ENCODE assay signal across 1 cellular context in the genomic region with DNA sequence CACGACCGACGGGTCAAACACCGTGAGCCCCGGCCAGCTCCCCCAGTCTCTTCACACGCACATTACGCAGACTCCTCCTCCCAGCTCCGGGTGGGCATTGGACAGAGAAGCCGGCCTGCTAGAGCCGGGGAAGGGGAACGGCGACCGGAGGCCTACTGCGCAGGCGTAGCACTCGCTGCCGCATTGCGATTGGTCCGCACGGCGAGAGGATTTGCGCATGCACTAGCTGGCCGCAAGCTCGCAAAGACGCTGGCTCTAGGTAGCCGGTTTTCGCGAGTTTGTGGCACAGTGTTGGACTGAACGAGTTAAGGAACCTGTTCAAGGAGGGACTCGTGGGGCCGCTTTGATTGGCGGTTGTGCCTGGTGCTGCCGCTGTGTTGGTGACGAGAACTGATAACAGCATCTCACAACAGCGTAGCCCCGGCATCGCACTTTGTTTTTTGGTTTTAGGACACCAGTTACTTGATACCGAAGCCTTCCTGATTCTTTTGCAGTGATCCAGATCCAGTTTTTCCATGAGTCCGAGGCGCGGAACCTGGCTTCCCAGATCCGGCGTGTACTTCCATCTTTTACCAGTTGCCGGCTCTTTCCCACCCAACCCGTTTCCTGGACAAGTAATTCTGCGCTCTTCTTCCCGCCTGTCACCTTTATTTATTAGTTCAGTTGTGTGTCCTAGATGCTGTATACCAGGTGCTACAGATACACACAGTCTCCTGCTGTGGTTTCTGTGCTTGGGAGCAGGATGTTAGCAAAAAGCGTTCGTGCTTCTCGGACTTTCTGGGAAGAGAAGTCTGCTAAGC.
TF ChIP-seq lines count a peak whose summit lies in the region.

A gene (minus strand): TSS at position 139 of the 800 bp plus-strand sequence. CDS start 185 bp downstream, outside the sequence.

TF ChIP-seq in K562, 482 proteins besides CTCF, POLR2A, EP300 and RAD21 (continued from another document and continues in another):
- TF ChIP-seq ZNF165 (CRISPR knock-in tag; IDR thresholded peaks at IDR 0.05; ENCODE audit: borderline replicate concordance) (no peak), HNRNPH1 (optimal IDR thresholded peaks at IDR 0.05; ENCODE audit: low read depth, low read length) (no peak), PRPF4 (IDR thresholded peaks at IDR 0.05; ENCODE audit: insufficient read depth, low read depth, low read length, poor library complexity, severe bottlenecking) (no peak), ZSCAN32 (CRISPR knock-in tag; IDR thresholded peaks at IDR 0.05) (0 out of 2 replicates have a peak, but pooled peaks have one; percentile 28), JUNB (CRISPR knock-in tag; conservative IDR thresholded peaks at IDR 0.05) (no peak), XRCC4 (IDR thresholded peaks at IDR 0.05; ENCODE audit: extremely low read depth, insufficient read depth, insufficient read length) (no peak), MYC (IDR thresholded peaks at IDR 0.05; ENCODE audit: low read depth, low read length) (no peak; the same call in 1 of the 2 replicates), MYC (CRISPR knock-in tag; IDR thresholded peaks at IDR 0.05; ENCODE audit: borderline replicate concordance, low read depth) (no peak), COPS2 (conservative IDR thresholded peaks at IDR 0.05) (no peak), SREBF2 (CRISPR knock-in tag; IDR thresholded peaks at IDR 0.05) (no peak), CBX1 (IDR thresholded peaks at IDR 0.05; ENCODE audit: low read depth) (0 out of 2 replicates have a peak, but pooled peaks have one; percentile 42), SP1 (CRISPR knock-in tag; IDR thresholded peaks at IDR 0.05) (peak; percentile 85; the same call in 1 of the 2 replicates), SRSF7 (optimal IDR thresholded peaks at IDR 0.05; ENCODE audit: low read depth, low read length) (no peak), THRAP3 (IDR thresholded peaks at IDR 0.05; ENCODE audit: borderline replicate concordance) (peak; percentile 96; the same call in 1 of the 2 replicates), RBM17 (IDR thresholded peaks at IDR 0.05; ENCODE audit: borderline replicate concordance, low read depth, low read length) (no peak), CREB1 (IDR thresholded peaks at IDR 0.05) (peak; percentile 30; the same call in 1 of the 2 replicates), CREB1 (CRISPR knock-in tag; IDR thresholded peaks at IDR 0.05) (peak; percentile 66; the same call in 1 of the 2 replicates), CBX5 (IDR thresholded peaks at IDR 0.05; ENCODE audit: borderline replicate concordance, low read depth) (no peak), SMARCA4 (IDR thresholded peaks at IDR 0.05) (no peak; the same call in 1 of the 2 replicates), ZNF311 (CRISPR knock-in tag; IDR thresholded peaks at IDR 0.05) (no peak), ZNF146 (CRISPR knock-in tag; IDR thresholded peaks at IDR 0.05; ENCODE audit: unreplicated experiment) (no peak), KDM1A (IDR thresholded peaks at IDR 0.05) (peak; percentile 19 to 62; a peak in 2 of 4 replicates), HNRNPL (IDR thresholded peaks at IDR 0.05; ENCODE audit: low read depth, low read length) (no peak), JUND (IDR thresholded peaks at IDR 0.05; ENCODE audit: borderline replicate concordance, low read depth, low read length) (peak; percentile 42; the same call in 1 of the 2 replicates), JUND (tag; IDR thresholded peaks at IDR 0.05; ENCODE audit: borderline replicate concordance, low read depth, low read length) (peak; percentile 69; the same call in 2 of the 3 replicates), STAT5A (IDR thresholded peaks at IDR 0.05; ENCODE audit: borderline replicate concordance, low read length) (peak; percentile 45; the same call in 1 of the 2 replicates), HNRNPK (IDR thresholded peaks at IDR 0.05; ENCODE audit: low read depth, low read length, poor library complexity, severe bottlenecking) (no peak), ZNF444 (CRISPR knock-in tag; IDR thresholded peaks at IDR 0.05) (no peak), KDM2B (CRISPR knock-in tag; IDR thresholded peaks at IDR 0.05) (no peak), SIN3B (IDR thresholded peaks at IDR 0.05; ENCODE audit: low read depth) (no peak), ZNF75A (CRISPR knock-in tag; IDR thresholded peaks at IDR 0.05) (no peak)
- TF ChIP-seq, protein P1, sequence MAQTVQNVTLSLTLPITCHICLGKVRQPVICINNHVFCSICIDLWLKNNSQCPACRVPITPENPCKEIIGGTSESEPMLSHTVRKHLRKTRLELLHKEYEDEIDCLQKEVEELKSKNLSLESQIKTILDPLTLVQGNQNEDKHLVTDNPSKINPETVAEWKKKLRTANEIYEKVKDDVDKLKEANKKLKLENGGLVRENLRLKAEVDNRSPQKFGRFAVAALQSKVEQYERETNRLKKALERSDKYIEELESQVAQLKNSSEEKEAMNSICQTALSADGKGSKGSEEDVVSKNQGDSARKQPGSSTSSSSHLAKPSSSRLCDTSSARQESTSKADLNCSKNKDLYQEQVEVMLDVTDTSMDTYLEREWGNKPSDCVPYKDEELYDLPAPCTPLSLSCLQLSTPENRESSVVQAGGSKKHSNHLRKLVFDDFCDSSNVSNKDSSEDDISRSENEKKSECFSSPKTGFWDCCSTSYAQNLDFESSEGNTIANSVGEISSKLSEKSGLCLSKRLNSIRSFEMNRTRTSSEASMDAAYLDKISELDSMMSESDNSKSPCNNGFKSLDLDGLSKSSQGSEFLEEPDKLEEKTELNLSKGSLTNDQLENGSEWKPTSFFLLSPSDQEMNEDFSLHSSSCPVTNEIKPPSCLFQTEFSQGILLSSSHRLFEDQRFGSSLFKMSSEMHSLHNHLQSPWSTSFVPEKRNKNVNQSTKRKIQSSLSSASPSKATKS (CRISPR knock-in tag; IDR thresholded peaks at IDR 0.05) = no peak
- TF ChIP-seq, protein P2, sequence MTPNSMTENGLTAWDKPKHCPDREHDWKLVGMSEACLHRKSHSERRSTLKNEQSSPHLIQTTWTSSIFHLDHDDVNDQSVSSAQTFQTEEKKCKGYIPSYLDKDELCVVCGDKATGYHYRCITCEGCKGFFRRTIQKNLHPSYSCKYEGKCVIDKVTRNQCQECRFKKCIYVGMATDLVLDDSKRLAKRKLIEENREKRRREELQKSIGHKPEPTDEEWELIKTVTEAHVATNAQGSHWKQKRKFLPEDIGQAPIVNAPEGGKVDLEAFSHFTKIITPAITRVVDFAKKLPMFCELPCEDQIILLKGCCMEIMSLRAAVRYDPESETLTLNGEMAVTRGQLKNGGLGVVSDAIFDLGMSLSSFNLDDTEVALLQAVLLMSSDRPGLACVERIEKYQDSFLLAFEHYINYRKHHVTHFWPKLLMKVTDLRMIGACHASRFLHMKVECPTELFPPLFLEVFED (CRISPR knock-in tag; conservative IDR thresholded peaks at IDR 0.05) = no peak
- TF ChIP-seq, protein P3, sequence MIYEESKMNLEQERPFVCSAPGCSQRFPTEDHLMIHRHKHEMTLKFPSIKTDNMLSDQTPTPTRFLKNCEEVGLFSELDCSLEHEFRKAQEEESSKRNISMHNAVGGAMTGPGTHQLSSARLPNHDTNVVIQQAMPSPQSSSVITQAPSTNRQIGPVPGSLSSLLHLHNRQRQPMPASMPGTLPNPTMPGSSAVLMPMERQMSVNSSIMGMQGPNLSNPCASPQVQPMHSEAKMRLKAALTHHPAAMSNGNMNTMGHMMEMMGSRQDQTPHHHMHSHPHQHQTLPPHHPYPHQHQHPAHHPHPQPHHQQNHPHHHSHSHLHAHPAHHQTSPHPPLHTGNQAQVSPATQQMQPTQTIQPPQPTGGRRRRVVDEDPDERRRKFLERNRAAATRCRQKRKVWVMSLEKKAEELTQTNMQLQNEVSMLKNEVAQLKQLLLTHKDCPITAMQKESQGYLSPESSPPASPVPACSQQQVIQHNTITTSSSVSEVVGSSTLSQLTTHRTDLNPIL (CRISPR knock-in tag; IDR thresholded peaks at IDR 0.05) = no peak
- TF ChIP-seq, protein P4, sequence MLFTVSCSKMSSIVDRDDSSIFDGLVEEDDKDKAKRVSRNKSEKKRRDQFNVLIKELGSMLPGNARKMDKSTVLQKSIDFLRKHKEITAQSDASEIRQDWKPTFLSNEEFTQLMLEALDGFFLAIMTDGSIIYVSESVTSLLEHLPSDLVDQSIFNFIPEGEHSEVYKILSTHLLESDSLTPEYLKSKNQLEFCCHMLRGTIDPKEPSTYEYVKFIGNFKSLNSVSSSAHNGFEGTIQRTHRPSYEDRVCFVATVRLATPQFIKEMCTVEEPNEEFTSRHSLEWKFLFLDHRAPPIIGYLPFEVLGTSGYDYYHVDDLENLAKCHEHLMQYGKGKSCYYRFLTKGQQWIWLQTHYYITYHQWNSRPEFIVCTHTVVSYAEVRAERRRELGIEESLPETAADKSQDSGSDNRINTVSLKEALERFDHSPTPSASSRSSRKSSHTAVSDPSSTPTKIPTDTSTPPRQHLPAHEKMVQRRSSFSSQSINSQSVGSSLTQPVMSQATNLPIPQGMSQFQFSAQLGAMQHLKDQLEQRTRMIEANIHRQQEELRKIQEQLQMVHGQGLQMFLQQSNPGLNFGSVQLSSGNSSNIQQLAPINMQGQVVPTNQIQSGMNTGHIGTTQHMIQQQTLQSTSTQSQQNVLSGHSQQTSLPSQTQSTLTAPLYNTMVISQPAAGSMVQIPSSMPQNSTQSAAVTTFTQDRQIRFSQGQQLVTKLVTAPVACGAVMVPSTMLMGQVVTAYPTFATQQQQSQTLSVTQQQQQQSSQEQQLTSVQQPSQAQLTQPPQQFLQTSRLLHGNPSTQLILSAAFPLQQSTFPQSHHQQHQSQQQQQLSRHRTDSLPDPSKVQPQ (CRISPR knock-in tag; IDR thresholded peaks at IDR 0.05; ENCODE audit: borderline replicate concordance) = no peak
- TF ChIP-seq, protein P5, sequence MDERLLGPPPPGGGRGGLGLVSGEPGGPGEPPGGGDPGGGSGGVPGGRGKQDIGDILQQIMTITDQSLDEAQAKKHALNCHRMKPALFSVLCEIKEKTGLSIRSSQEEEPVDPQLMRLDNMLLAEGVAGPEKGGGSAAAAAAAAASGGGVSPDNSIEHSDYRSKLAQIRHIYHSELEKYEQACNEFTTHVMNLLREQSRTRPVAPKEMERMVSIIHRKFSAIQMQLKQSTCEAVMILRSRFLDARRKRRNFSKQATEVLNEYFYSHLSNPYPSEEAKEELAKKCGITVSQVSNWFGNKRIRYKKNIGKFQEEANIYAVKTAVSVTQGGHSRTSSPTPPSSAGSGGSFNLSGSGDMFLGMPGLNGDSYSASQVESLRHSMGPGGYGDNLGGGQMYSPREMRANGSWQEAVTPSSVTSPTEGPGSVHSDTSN (CRISPR knock-in tag; IDR thresholded peaks at IDR 0.05; ENCODE audit: low read depth) = no peak
- TF ChIP-seq, protein P5 (tag; conservative IDR thresholded peaks at IDR 0.05; ENCODE audit: low read depth) = peak; percentile 85
- TF ChIP-seq, protein P6, sequence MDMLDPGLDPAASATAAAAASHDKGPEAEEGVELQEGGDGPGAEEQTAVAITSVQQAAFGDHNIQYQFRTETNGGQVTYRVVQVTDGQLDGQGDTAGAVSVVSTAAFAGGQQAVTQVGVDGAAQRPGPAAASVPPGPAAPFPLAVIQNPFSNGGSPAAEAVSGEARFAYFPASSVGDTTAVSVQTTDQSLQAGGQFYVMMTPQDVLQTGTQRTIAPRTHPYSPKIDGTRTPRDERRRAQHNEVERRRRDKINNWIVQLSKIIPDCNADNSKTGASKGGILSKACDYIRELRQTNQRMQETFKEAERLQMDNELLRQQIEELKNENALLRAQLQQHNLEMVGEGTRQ (CRISPR knock-in tag; IDR thresholded peaks at IDR 0.05) = no peak
- TF ChIP-seq, protein P7, sequence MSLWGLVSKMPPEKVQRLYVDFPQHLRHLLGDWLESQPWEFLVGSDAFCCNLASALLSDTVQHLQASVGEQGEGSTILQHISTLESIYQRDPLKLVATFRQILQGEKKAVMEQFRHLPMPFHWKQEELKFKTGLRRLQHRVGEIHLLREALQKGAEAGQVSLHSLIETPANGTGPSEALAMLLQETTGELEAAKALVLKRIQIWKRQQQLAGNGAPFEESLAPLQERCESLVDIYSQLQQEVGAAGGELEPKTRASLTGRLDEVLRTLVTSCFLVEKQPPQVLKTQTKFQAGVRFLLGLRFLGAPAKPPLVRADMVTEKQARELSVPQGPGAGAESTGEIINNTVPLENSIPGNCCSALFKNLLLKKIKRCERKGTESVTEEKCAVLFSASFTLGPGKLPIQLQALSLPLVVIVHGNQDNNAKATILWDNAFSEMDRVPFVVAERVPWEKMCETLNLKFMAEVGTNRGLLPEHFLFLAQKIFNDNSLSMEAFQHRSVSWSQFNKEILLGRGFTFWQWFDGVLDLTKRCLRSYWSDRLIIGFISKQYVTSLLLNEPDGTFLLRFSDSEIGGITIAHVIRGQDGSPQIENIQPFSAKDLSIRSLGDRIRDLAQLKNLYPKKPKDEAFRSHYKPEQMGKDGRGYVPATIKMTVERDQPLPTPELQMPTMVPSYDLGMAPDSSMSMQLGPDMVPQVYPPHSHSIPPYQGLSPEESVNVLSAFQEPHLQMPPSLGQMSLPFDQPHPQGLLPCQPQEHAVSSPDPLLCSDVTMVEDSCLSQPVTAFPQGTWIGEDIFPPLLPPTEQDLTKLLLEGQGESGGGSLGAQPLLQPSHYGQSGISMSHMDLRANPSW (CRISPR knock-in tag; IDR thresholded peaks at IDR 0.05) = peak; percentile 72; the same call in 1 of the 2 replicates
- TF ChIP-seq, protein P8, sequence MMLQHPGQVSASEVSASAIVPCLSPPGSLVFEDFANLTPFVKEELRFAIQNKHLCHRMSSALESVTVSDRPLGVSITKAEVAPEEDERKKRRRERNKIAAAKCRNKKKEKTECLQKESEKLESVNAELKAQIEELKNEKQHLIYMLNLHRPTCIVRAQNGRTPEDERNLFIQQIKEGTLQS (IDR thresholded peaks at IDR 0.05) = no peak
- TF ChIP-seq, protein P8 (CRISPR knock-in tag; conservative IDR thresholded peaks at IDR 0.05) = peak; percentile 73; the same call in 1 of the 2 replicates
- TF ChIP-seq, protein P9, sequence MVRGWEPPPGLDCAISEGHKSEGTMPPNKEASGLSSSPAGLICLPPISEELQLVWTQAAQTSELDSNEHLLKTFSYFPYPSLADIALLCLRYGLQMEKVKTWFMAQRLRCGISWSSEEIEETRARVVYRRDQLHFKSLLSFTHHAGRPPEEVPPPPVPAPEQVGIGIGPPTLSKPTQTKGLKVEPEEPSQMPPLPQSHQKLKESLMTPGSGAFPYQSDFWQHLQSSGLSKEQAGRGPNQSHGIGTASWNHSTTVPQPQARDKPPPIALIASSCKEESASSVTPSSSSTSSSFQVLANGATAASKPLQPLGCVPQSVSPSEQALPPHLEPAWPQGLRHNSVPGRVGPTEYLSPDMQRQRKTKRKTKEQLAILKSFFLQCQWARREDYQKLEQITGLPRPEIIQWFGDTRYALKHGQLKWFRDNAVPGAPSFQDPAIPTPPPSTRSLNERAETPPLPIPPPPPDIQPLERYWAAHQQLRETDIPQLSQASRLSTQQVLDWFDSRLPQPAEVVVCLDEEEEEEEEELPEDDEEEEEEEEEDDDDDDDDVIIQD (CRISPR knock-in tag; IDR thresholded peaks at IDR 0.05) = no peak
